In the genomic region with DNA sequence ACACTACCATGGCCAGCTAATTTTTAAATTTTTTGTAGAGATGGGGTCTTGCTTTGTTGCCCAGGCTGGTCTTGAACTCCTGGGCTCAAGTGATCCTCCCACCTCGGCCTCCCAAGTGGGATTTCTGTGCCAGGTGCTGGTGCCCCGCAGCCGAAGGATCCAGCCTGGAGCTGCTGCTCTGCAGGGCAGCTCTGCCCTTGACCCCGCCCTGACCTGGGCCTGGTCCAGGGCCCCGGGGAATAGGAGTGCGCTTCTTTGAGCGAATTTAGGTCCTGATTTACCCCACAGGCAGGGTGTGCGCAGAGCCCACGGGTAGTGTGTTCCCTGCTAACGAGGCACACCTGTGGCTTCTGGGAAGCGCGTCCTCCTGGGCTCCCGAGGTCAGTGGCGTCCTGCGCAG, we compare ENCODE assay signal across 16 cellular contexts. TPM values are rescaled to one million over a fixed set of nuclear protein-coding genes. Genes with fewer than 3 reads are reported as not detected.
DNase-seq lines count a peak whose midpoint lies in the region; ATAC-seq and TF ChIP-seq lines count a peak whose summit lies in the region.
"Had no signal": no experiment of that assay in that cellular context is flagged by ENCODE, and none has a peak within 500 bp of the region (broad histone marks: within the 10 kb centered on the region; RNA-seq: fewer than 3 reads in every experiment).

No MANE protein-coding gene starts in this region.

- no peak overlapping the region for H2AK5ac ChIP-seq in neuronal stem cell (ENCODE audit: low read depth, low read length)

- H3K27ac Mint-ChIP-seq in activated CD4-positive, alpha-beta memory T cell treated with anti-CD3 and anti-CD28 coated beads for 36 hours = no peak overlapping the region
- H3K27ac Mint-ChIP-seq in T-helper 2 cell treated with Interferon-gamma antibody and Interleukin-4, amounts not matched to agents 5 μg/mL and 100 μg/mL, for 36 hours = no peak overlapping the region
- H3K27ac Mint-ChIP-seq: CD4-positive, alpha-beta memory T cell; GM23338 had no signal

- H3K4me3 ChIP-seq in HEK293 (ENCODE audit: low read depth, low read length) (no peak overlapping the region), neuronal stem cell (ENCODE audit: low read length in 2 of 2) (no peak overlapping the region)
- H3K4me3 ChIP-seq: GM23338 had no signal

- DNase-seq in left colon = no peak
- no peak for DNase-seq in neuronal stem cell (ENCODE audit: low spot score)
- no peak for DNase-seq in activated CD4-positive, alpha-beta memory T cell treated with anti-CD3 and anti-CD28 coated beads for 36 hours
- DNase-seq in stimulated activated CD8-positive, alpha-beta memory T cell treated with anti-CD3 and anti-CD28 coated beads, Interleukin-4, amount 100 ng/mL, for 48 hours = no peak
- no peak for DNase-seq in T-helper 2 cell treated with Interferon-gamma antibody and Interleukin-4, amounts not matched to agents 5 μg/mL and 100 μg/mL, for 36 hours (ENCODE audit: low spot score)
- DNase-seq in NCI-H1694 (lab: John Stamatoyannopoulos, UW) = no peak
- DNase-seq: C1 segment of cervical spinal cord; Calu3; CD4-positive, alpha-beta memory T cell; COR-L47; DMS53; DMS79 treated with DMSO at 0.1 percent for 48 hours; GF-D8; HCEC 1CT had no signal

- WGBS in neuronal stem cell (ENCODE audit: extremely low coverage in 2 of 2, insufficient read length in 2 of 2, insufficient replicate concordance in 1 of 2), 2 donors = no CpG with 5 or more reads among the region's 15 CpGs

- H2BK12ac ChIP-seq in neuronal stem cell (ENCODE audit: low read length) = no peak overlapping the region

- H3K9me3 ChIP-seq in HEK293 (ENCODE audit: control insufficient read depth, insufficient read depth, low read depth, low read length) (no peaks in the 10 kb centered on the region), neuronal stem cell (replicated peaks in 1 of 2; ENCODE audit: control insufficient read depth in 2 of 2, insufficient read depth in 1 of 2, low read depth in 1 of 2, low read length in 2 of 2) (no peaks in the 10 kb centered on the region)

- H2BK120ac ChIP-seq in neuronal stem cell (ENCODE audit: low read depth, low read length) = no peak overlapping the region

- CTCF ChIA-PET in HEK293 (lab: Yijun Ruan, JAX) = interaction anchor here (0.8 kb wide), 1 partner anchor 94 kb away, joined by 3 read pairs; no protein-coding TSS in a partner anchor
- CTCF ChIA-PET in activated CD4-positive, alpha-beta memory T cell treated with anti-CD3 and anti-CD28 coated beads for 36 hours (lab: Charles Lee) = no interaction called here

- H3K9me3 Mint-ChIP-seq in activated CD4-positive, alpha-beta memory T cell treated with anti-CD3 and anti-CD28 coated beads for 36 hours = no peaks in the 10 kb centered on the region
- no peaks in the 10 kb centered on the region for H3K9me3 Mint-ChIP-seq in T-helper 2 cell treated with Interferon-gamma antibody and Interleukin-4, amounts not matched to agents 5 μg/mL and 100 μg/mL, for 36 hours
- H3K9me3 Mint-ChIP-seq: CD4-positive, alpha-beta memory T cell; GM23338 had no signal

- no peak overlapping the region for H3K27ac ChIP-seq in HEK293 (ENCODE audit: extremely low read depth, low read depth, low read length)
- no peak overlapping the region for H3K27ac ChIP-seq in neuronal stem cell (replicated peaks; ENCODE audit: low read length)

- H3K27me3 Mint-ChIP-seq in activated CD4-positive, alpha-beta memory T cell treated with anti-CD3 and anti-CD28 coated beads for 36 hours = no peaks in the 10 kb centered on the region
- H3K27me3 Mint-ChIP-seq in T-helper 2 cell treated with Interferon-gamma antibody and Interleukin-4, amounts not matched to agents 5 μg/mL and 100 μg/mL, for 36 hours (ENCODE audit: low read depth) = no peaks in the 10 kb centered on the region
- H3K27me3 Mint-ChIP-seq: CD4-positive, alpha-beta memory T cell had no signal

- ATAC-seq in left colon = peak; percentile 1
- ATAC-seq: GM23338 had no signal

- no peak overlapping the region for H2BK5ac ChIP-seq in neuronal stem cell (ENCODE audit: low read length)

- no peak overlapping the region for H3K4ac ChIP-seq in neuronal stem cell (ENCODE audit: low read length)

- H3K9ac ChIP-seq in neuronal stem cell (ENCODE audit: low read depth, low read length, poor library complexity) = no peak overlapping the region

- no peak overlapping the region for H4K8ac ChIP-seq in neuronal stem cell (ENCODE audit: low read depth, low read length)

- no peak overlapping the region for H4K91ac ChIP-seq in neuronal stem cell (ENCODE audit: low read depth, low read length, poor library complexity)

- no peaks in the 10 kb centered on the region for H3K4me1 ChIP-seq in HEK293 (ENCODE audit: control insufficient read depth, insufficient read depth, low read length)
- H3K4me1 ChIP-seq in neuronal stem cell (ENCODE audit: control insufficient read depth in 2 of 2, insufficient read depth in 1 of 2, low read depth in 1 of 2, low read length in 2 of 2) = no peaks in the 10 kb centered on the region

- no peak overlapping the region for H3K4me2 ChIP-seq in neuronal stem cell (ENCODE audit: insufficient read depth, low read length, poor library complexity, severe bottlenecking)
- H3K4me2 ChIP-seq: GM23338 had no signal

- H3K23ac ChIP-seq in neuronal stem cell (ENCODE audit: low read depth, low read length, poor library complexity) = no peak overlapping the region

- POLR2A ChIA-PET in HEK293 (lab: Yijun Ruan, JAX) = no interaction called here
- POLR2A ChIA-PET in activated CD4-positive, alpha-beta memory T cell treated with anti-CD3 and anti-CD28 coated beads for 36 hours (lab: Charles Lee) = no interaction called here

- TF ChIP-seq CTCF in HEK293 (tag by site-specific recombination; IDR thresholded peaks at IDR 0.05) = no peak

- peak overlapping the region; percentile 49 for H2BK15ac ChIP-seq in neuronal stem cell (ENCODE audit: low read length)

- intact Hi-C loops in left colon (cut with DNase I, micrococcal nuclease) = no loop called here
- intact Hi-C loops in activated CD4-positive, alpha-beta memory T cell treated with anti-CD3 and anti-CD28 coated beads for 36 hours (cut with micrococcal nuclease) = no loop called here

- H3K27me3 ChIP-seq in neuronal stem cell (ENCODE audit: control insufficient read depth in 3 of 3, insufficient read depth in 3 of 3, low read depth in 1 of 3, low read length in 3 of 3) = no peaks in the 10 kb centered on the region

- no peak overlapping the region for H3K4me3 Mint-ChIP-seq in activated CD4-positive, alpha-beta memory T cell treated with anti-CD3 and anti-CD28 coated beads for 36 hours
- no peak overlapping the region for H3K4me3 Mint-ChIP-seq in T-helper 2 cell treated with Interferon-gamma antibody and Interleukin-4, amounts not matched to agents 5 μg/mL and 100 μg/mL, for 36 hours
- H3K4me3 Mint-ChIP-seq: CD4-positive, alpha-beta memory T cell; GM23338 had no signal

- H3K4me1 Mint-ChIP-seq in activated CD4-positive, alpha-beta memory T cell treated with anti-CD3 and anti-CD28 coated beads for 36 hours (ENCODE audit: low read depth) = no peaks in the 10 kb centered on the region
- no peaks in the 10 kb centered on the region for H3K4me1 Mint-ChIP-seq in T-helper 2 cell treated with Interferon-gamma antibody and Interleukin-4, amounts not matched to agents 5 μg/mL and 100 μg/mL, for 36 hours (ENCODE audit: low read depth)
- H3K4me1 Mint-ChIP-seq: GM23338 had no signal

- peaks cover 0 to 17% of the 10 kb centered on the region in 2 experiments; a peak in 1 of 3 replicates for H3K36me3 ChIP-seq in HEK293 (ENCODE audit: control insufficient read depth in 2 of 2, insufficient read depth in 1 of 2, low read length in 2 of 2)
- no peaks in the 10 kb centered on the region for H3K36me3 ChIP-seq in neuronal stem cell (replicated peaks in 1 of 2; ENCODE audit: control insufficient read depth in 2 of 2, insufficient read depth in 2 of 2, low read length in 2 of 2)

- no peak overlapping the region for H2AFZ ChIP-seq in neuronal stem cell (ENCODE audit: low read length)
- H2AFZ ChIP-seq: GM23338 had no signal

- H3K36me3 Mint-ChIP-seq in activated CD4-positive, alpha-beta memory T cell treated with anti-CD3 and anti-CD28 coated beads for 36 hours = no peaks in the 10 kb centered on the region
- H3K36me3 Mint-ChIP-seq in T-helper 2 cell treated with Interferon-gamma antibody and Interleukin-4, amounts not matched to agents 5 μg/mL and 100 μg/mL, for 36 hours (ENCODE audit: low read depth) = no peaks in the 10 kb centered on the region

- H3K79me1 ChIP-seq in neuronal stem cell (ENCODE audit: low read depth, low read length) = no peaks in the 10 kb centered on the region

- H3K14ac ChIP-seq in neuronal stem cell (ENCODE audit: low read length) = no peak overlapping the region

- no peak overlapping the region for H3K18ac ChIP-seq in neuronal stem cell (ENCODE audit: low read length)

TF ChIP-seq in HEK293, 187 proteins besides CTCF, POLR2A, EP300 and RAD21:
- TF ChIP-seq ZNF394 (tag by site-specific recombination; IDR thresholded peaks at IDR 0.05; ENCODE audit: borderline replicate concordance) = no peak
- TF ChIP-seq EGR2 (tag by site-specific recombination; IDR thresholded peaks at IDR 0.05; ENCODE audit: low read depth) = no peak
- TF ChIP-seq SCRT2 (tag by site-specific recombination; IDR thresholded peaks at IDR 0.05) = peak; percentile 60
- 0 out of 2 replicates have a peak, but pooled peaks have one; percentile 14 for TF ChIP-seq SCRT1 (tag by site-specific recombination; IDR thresholded peaks at IDR 0.05; ENCODE audit: borderline replicate concordance)
- TF ChIP-seq ZNF121 (tag by site-specific recombination; IDR thresholded peaks at IDR 0.05) = peak; percentile 34; the same call in 1 of the 2 replicates

RNA-seq across cellular contexts. Expression of gene ACADS, which starts 15.2 kb away (rescaled TPM):
- 100 to 1,000 TPM; 183 to 209 TPM for total RNA-seq in left colon
- polyA plus RNA-seq in neuronal stem cell (2013, experiment 1 of 2) = 2.0 TPM
- polyA plus RNA-seq in neuronal stem cell (2013, experiment 2 of 2) = 2.2 TPM
- 10 to 100 TPM; 15.6 to 16.6 TPM for total RNA-seq in activated CD4-positive, alpha-beta memory T cell treated with anti-CD3 and anti-CD28 coated beads for 36 hours

RNA-seq across cellular contexts. Expression of gene UNC119B, which starts 30.6 kb away (rescaled TPM):
- 10 to 100 TPM; 15.1 to 27.5 TPM for total RNA-seq in left colon
- 41.3 TPM for polyA plus RNA-seq in neuronal stem cell (2013, experiment 1 of 2)
- polyA plus RNA-seq in neuronal stem cell (2013, experiment 2 of 2) = 43.0 TPM
- 10 to 100 TPM; 28.2 to 31.3 TPM for total RNA-seq in activated CD4-positive, alpha-beta memory T cell treated with anti-CD3 and anti-CD28 coated beads for 36 hours

RNA-seq across cellular contexts. Expression of gene MLEC, which starts 53.9 kb away (rescaled TPM):
- 100 to 1,000 TPM; 271 to 278 TPM for total RNA-seq in left colon
- polyA plus RNA-seq in neuronal stem cell (2013, experiment 1 of 2) = 57.0 TPM
- 60.7 TPM for polyA plus RNA-seq in neuronal stem cell (2013, experiment 2 of 2)
- 10 to 100 TPM; 92.9 to 93.7 TPM for total RNA-seq in activated CD4-positive, alpha-beta memory T cell treated with anti-CD3 and anti-CD28 coated beads for 36 hours

Comparison
In these comparisons a context has a peak if more than half of its experiments do, and no peak if none do; other contexts are left out.
1. RNA of gene ACADS, which starts 15.2 kb away (total RNA-seq): 183 to 209 TPM in left colon; 15.6 to 16.6 TPM in activated CD4-positive, alpha-beta memory T cell treated with anti-CD3 and anti-CD28 coated beads for 36 hours; every median in the first group is over 10 times any median in the second.